In the genomic region with DNA sequence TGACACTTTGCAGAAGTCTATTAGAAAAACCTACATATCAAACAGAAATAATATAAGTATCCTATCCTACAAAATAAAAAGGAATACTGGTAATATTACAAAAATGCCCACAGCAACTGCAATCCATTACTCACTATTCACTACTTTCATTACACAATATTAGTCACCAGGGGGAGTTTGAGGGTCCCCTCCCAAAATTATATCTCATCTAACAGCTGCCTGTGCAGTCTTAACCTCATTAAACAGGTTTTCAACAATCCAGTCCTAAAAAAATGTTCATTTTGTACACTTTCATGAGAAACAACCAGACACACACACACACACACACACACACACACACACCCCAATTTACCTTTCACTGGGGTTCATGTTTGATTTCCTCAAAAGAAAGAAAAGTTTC, we compare ENCODE assay signal across 2 cellular contexts.
TF ChIP-seq lines count a peak whose summit lies in the region.

No MANE protein-coding gene starts in this region.

TF ChIP-seq in IMR-90, 13 proteins besides CTCF, POLR2A, EP300 and RAD21:
- TF ChIP-seq SMC3 (IDR thresholded peaks at IDR 0.05; ENCODE audit: low read depth, low read length) (no peak), CEBPB (IDR thresholded peaks at IDR 0.05; ENCODE audit: low read depth, low read length) (peak; percentile 59; the same call in 1 of the 2 replicates)

TF ChIP-seq in HEK293T, 16 proteins besides CTCF, POLR2A, EP300 and RAD21:
- no peak for TF ChIP-seq ELF4 (IDR thresholded peaks at IDR 0.05)
- TF ChIP-seq NFRKB (IDR thresholded peaks at IDR 0.05), result no peak
- TF ChIP-seq BHLHE40 (IDR thresholded peaks at IDR 0.05; ENCODE audit: borderline replicate concordance), result no peak
- TF ChIP-seq CTBP1 (IDR thresholded peaks at IDR 0.05; ENCODE audit: borderline replicate concordance), result no peak
- no peak for TF ChIP-seq ZNF384 (IDR thresholded peaks at IDR 0.05)
- TF ChIP-seq FOXA1 (IDR thresholded peaks at IDR 0.05), result no peak
- TF ChIP-seq L3MBTL2 (conservative IDR thresholded peaks at IDR 0.05), result no peak
- TF ChIP-seq ARNT (IDR thresholded peaks at IDR 0.05), result no peak
- no peak for TF ChIP-seq HDGF (IDR thresholded peaks at IDR 0.05; ENCODE audit: borderline replicate concordance)
- no peak for TF ChIP-seq FOXM1 (IDR thresholded peaks at IDR 0.05; ENCODE audit: borderline replicate concordance)
- no peak for TF ChIP-seq LEF1 (IDR thresholded peaks at IDR 0.05; ENCODE audit: borderline replicate concordance)
- no peak for TF ChIP-seq SUZ12 (IDR thresholded peaks at IDR 0.05)
- no peak for TF ChIP-seq TARDBP (IDR thresholded peaks at IDR 0.05)
- TF ChIP-seq SP1 (IDR thresholded peaks at IDR 0.05), result no peak
- TF ChIP-seq, protein P1, sequence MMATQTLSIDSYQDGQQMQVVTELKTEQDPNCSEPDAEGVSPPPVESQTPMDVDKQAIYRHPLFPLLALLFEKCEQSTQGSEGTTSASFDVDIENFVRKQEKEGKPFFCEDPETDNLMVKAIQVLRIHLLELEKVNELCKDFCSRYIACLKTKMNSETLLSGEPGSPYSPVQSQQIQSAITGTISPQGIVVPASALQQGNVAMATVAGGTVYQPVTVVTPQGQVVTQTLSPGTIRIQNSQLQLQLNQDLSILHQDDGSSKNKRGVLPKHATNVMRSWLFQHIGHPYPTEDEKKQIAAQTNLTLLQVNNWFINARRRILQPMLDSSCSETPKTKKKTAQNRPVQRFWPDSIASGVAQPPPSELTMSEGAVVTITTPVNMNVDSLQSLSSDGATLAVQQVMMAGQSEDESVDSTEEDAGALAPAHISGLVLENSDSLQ (IDR thresholded peaks at IDR 0.05), result no peak
- TF ChIP-seq FOXK2 (IDR thresholded peaks at IDR 0.05), result no peak
